In the genomic region with DNA sequence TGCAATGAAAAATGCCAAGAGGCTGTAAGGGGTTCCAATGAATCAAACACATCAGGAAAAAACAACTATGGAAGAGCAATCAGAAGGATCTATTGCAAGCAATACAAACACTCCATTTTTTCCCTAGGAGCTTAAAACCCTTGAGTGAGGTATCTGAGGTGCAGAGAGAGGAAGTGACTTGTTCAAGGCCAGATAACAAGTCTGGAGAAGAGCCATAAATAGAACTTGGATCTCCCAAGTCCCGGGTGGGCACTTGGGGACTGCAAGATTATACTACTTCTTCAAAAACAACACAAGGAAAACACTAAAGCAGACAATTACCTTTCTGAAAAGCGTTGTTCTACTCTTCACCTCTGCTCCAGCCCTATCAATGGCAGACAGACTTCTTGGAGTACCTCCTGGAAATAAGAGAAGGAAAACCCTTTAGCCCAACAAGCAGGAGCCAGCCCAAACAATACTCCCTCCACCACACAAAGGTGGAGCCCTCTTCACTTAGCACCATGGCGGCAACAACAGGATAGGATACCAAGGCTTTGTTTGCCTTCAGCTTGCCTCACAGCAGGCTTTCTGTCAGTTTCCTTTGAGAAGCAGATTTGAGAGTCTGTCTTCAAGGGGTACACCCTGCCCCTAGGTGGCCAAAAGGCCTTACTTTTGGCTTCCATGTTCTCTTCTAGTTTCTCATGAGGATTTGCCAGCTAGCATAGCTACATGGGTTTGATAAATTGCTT, we compare ENCODE assay signal across 22 cellular contexts. TPM values are rescaled to one million over a fixed set of nuclear protein-coding genes. Genes with fewer than 3 reads are reported as not detected.
DNase-seq lines count a peak whose midpoint lies in the region; ATAC-seq, FAIRE-seq and TF ChIP-seq lines count a peak whose summit lies in the region.
"Had no signal": no experiment of that assay in that cellular context is flagged by ENCODE, and none has a peak within 500 bp of the region (broad histone marks: within the 10 kb centered on the region; RNA-seq: fewer than 3 reads in every experiment).

No MANE protein-coding gene starts in this region.

- TF ChIP-seq CTCF in A549 (IDR thresholded peaks at IDR 0.05) (no peak), endothelial cell of umbilical vein (IDR thresholded peaks at IDR 0.05; ENCODE audit: extremely low read depth in 1 of 2, insufficient read depth in 1 of 2, low read depth in 1 of 2, low read length in 2 of 2) (no peak), testis (IDR thresholded peaks at IDR 0.05) (no peak)

- H3K36me3 ChIP-seq in H7 (replicated peaks; ENCODE audit: control insufficient read depth, insufficient read depth, low read length) (peaks cover 38% of the 10 kb centered on the region), endothelial cell of umbilical vein (ENCODE audit: control insufficient read depth in 2 of 2, extremely low read depth in 1 of 2, insufficient read depth in 2 of 2, low read length in 2 of 2) (peaks cover 0 to 6% of the 10 kb centered on the region in 2 experiments), testis (ENCODE audit: low read depth, missing control alignments) (no peaks in the 10 kb centered on the region)

- H3K4me3 ChIP-seq in A549 (no peak overlapping the region), H7 (ENCODE audit: insufficient read depth, low read depth, low read length) (no peak overlapping the region), endothelial cell of umbilical vein (replicated peaks in 1 of 3; ENCODE audit: insufficient read depth in 1 of 3, low read depth in 1 of 3, low read length in 3 of 3) (no peak overlapping the region), testis (no peak overlapping the region)
- H3K4me3 ChIP-seq: smooth muscle cell, thyroid gland had no signal

- intact Hi-C loops in endothelial cell of umbilical vein (cut with micrococcal nuclease) (loop anchor here (5.0 kb wide), 1 partner anchor 53 kb away; no protein-coding TSS in a partner anchor), testis (cut with DNase I; ENCODE audit: low total_unique reads) (no loop called here)

- CTCF ChIA-PET in A549 (lab: Yijun Ruan, JAX) (interaction anchor here (0.6 to 1.7 kb wide), 4 partner anchors 9 to 32 kb away, joined by 3 to 5 read pairs (median 4); no protein-coding TSS in a partner anchor), endothelial cell of umbilical vein (lab: Charles Lee) (interaction anchor here (1.4 to 2.0 kb wide), 2 partner anchors 34 to 60 kb away, joined by 3 to 7 read pairs; no protein-coding TSS in a partner anchor)

- H3K4me2 ChIP-seq in A549, result no peak overlapping the region
- H3K4me2 ChIP-seq in endothelial cell of umbilical vein (ENCODE audit: insufficient read depth, low read length), result no peak overlapping the region
- H3K4me2 ChIP-seq: smooth muscle cell had no signal

- H3K27me3 ChIP-seq in H7 (ENCODE audit: control insufficient read depth, insufficient read depth, low read length) (no peaks in the 10 kb centered on the region), endothelial cell of umbilical vein (ENCODE audit: control insufficient read depth in 2 of 2, insufficient read depth in 2 of 2, low read length in 2 of 2) (no peaks in the 10 kb centered on the region), testis (no peaks in the 10 kb centered on the region)
- H3K27me3 ChIP-seq: neutrophil, thyroid gland had no signal

- BruUV-seq in endothelial cell of umbilical vein (replicated peaks; lab: Mats Ljungman, UMichigan), result no TSS peak

- DNase-seq in A549 (ENCODE audit: low read depth in 1 of 2, low spot score in 1 of 2), result no peak
- DNase-seq in H7, result peak; percentile 70
- peak; percentile 8 for DNase-seq in NCI-H345 treated with DMSO at 0.1 percent for 48 hours (lab: John Stamatoyannopoulos, UW; ENCODE audit: unreplicated experiment)
- DNase-seq in endothelial cell of umbilical vein (ENCODE audit: low read depth, low spot score), result peak; percentile 29
- no peak for DNase-seq in glomerular visceral epithelial cell (ENCODE audit: extremely low spot score)
- no peak for DNase-seq in RKO (ENCODE audit: low spot score)
- no peak for DNase-seq in testis
- DNase-seq: activated gamma-delta T cell; amniotic stem cell; foreskin fibroblast; GOT3; islet precursor cell; NCI-H1694; NCI-H524; stimulated activated CD4-positive, alpha-beta T cell treated with anti-CD3 and anti-CD28 coated beads, Interleukin-4, amount 100 ng/mL, for 1 hour; stimulated activated naive CD4-positive, alpha-beta T cell treated with Interleukin-2 at 50 U/mL for 16 hours; T-helper 2 cell; thyroid gland had no signal

- peak; percentile 51 for FAIRE-seq in A549 (lab: Jason Lieb, UNC)
- peak; percentile 60 for FAIRE-seq in endothelial cell of umbilical vein (lab: Jason Lieb, UNC)

- no peak overlapping the region for H2AFZ ChIP-seq in endothelial cell of umbilical vein (ENCODE audit: low read depth, low read length)

- TF ChIP-seq RAD21 in A549 (conservative IDR thresholded peaks at IDR 0.05 in 1 of 2, IDR thresholded peaks at IDR 0.05 in 1 of 2), result no peak

- WGBS in A549 (ENCODE audit: missing lambda C conversion rate), result 88% methylated on average over 3 of the region's 3 CpGs
- 28 to 48% methylated on average over 2 to 3 of the region's 3 CpGs for WGBS in testis, 2 donors

- ATAC-seq in A549, result no peak
- ATAC-seq in HG03139 (IDR thresholded peaks at IDR 0.05; ENCODE audit: unreplicated experiment), result no peak

- H3K4me1 ChIP-seq in A549 (no peaks in the 10 kb centered on the region), endothelial cell of umbilical vein (ENCODE audit: control insufficient read depth, extremely low read depth, insufficient read depth, low read length) (peaks cover 4% of the 10 kb centered on the region), testis (no peaks in the 10 kb centered on the region)
- H3K4me1 ChIP-seq: thyroid gland had no signal

- no peak for TF ChIP-seq EP300 in A549 (IDR thresholded peaks at IDR 0.05)

- H3K9me3 ChIP-seq in A549 (no peaks in the 10 kb centered on the region), endothelial cell of umbilical vein (replicated peaks; ENCODE audit: control insufficient read depth, insufficient read depth, low read length) (no peaks in the 10 kb centered on the region), testis (no peaks in the 10 kb centered on the region)
- H3K9me3 ChIP-seq: neutrophil, thyroid gland had no signal

- POLR2A ChIA-PET in A549 (lab: Yijun Ruan, JAX), result no interaction called here
- POLR2A ChIA-PET in endothelial cell of umbilical vein (lab: Charles Lee), result no interaction called here

- no peaks in the 10 kb centered on the region for H3K79me2 ChIP-seq in endothelial cell of umbilical vein (ENCODE audit: control insufficient read depth, insufficient read depth, low read length)

- no peaks in the 10 kb centered on the region for H3K9me1 ChIP-seq in endothelial cell of umbilical vein (replicated peaks; ENCODE audit: control insufficient read depth, extremely low read depth, insufficient read depth, low read length)

- H3K27ac ChIP-seq in A549 (no peak overlapping the region), endothelial cell of umbilical vein (ENCODE audit: insufficient read depth, low read depth, low read length) (no peak overlapping the region), testis (no peak overlapping the region)
- H3K27ac ChIP-seq: C4-2B, neutrophil, thyroid gland had no signal

- H3K9ac ChIP-seq in endothelial cell of umbilical vein (replicated peaks; ENCODE audit: extremely low read depth, insufficient read depth, low read length), result no peak overlapping the region

- dilution Hi-C loops in endothelial cell of umbilical vein (cut with MboI; ENCODE audit: extremely low pct_ligation_motif_present, low sequenced_read_pairs), result no loop called here

- no peak for TF ChIP-seq POLR2A in A549 (IDR thresholded peaks at IDR 0.05; ENCODE audit: low read length)
- no peak for TF ChIP-seq POLR2A in endothelial cell of umbilical vein (IDR thresholded peaks at IDR 0.05; ENCODE audit: low read depth, low read length)
- no peak for TF ChIP-seq POLR2A in testis (IDR thresholded peaks at IDR 0.05)

- no peaks in the 10 kb centered on the region for H4K20me1 ChIP-seq in endothelial cell of umbilical vein (replicated peaks; ENCODE audit: control insufficient read depth, extremely low read depth, insufficient read depth, low read length)

RNA-seq across cellular contexts. Expression of a gene that starts 26.0 kb away (rescaled TPM):
- 76.9 and 103 TPM in 2 replicates for polyA plus RNA-seq in A549 (2011; rRNA removed)
- polyA plus RNA-seq in A549 (2012; cell fraction: cytosol; rRNA removed), result 63.7 and 67.6 TPM in 2 replicates
- polyA plus RNA-seq in A549 (2012; cell fraction: nucleus; rRNA removed), result 31.7 and 57.8 TPM in 2 replicates
- 84.3 to 90.2 TPM (median 86.8 TPM) in 3 replicates for polyA plus RNA-seq in A549 (2017; fragmentation: RNase III; extraction: RNeasy Plus Mini Kit Qiagen cat#74134 plus additional on column Dnase treatment)
- polyA minus RNA-seq in A549 (2011; rRNA and poly(A)+ RNA removed), result 38.4 and 42.2 TPM in 2 replicates
- 59.4 and 65.7 TPM in 2 replicates for total RNA-seq in H7 (2014; rRNA removed; shearing (Covaris generic))
- 29.7 and 30.6 TPM in 2 replicates for total RNA-seq in endothelial cell of umbilical vein
- 17.2 and 23.7 TPM in 2 replicates for polyA plus RNA-seq in endothelial cell of umbilical vein
- polyA plus RNA-seq in endothelial cell of umbilical vein (2011; cell fraction: cytosol; rRNA removed), result 24.7 and 29.3 TPM in 2 replicates
- 22.8 and 29.3 TPM in 2 replicates for polyA plus RNA-seq in endothelial cell of umbilical vein (2011; cell fraction: nucleus; rRNA removed)
- polyA plus RNA-seq in endothelial cell of umbilical vein (2012), result 40.2 and 40.8 TPM in 2 replicates
- polyA minus RNA-seq in endothelial cell of umbilical vein, result 20.1 and 23.0 TPM in 2 replicates
- 26.1 TPM for polyA minus RNA-seq in endothelial cell of umbilical vein (2011; cell fraction: cytosol; rRNA and poly(A)+ RNA removed)
- 5.7 and 7.1 TPM in 2 replicates for polyA minus RNA-seq in endothelial cell of umbilical vein (2011; cell fraction: nucleus; rRNA and poly(A)+ RNA removed)
- 10 to 100 TPM; 55.1 to 70.1 TPM for total RNA-seq in testis
- polyA plus RNA-seq in testis (ENCODE audit: insufficient read depth, low read depth, low replicate concordance), result 67.1 TPM

RNA-seq across cellular contexts. Expression of a gene that starts 29.3 kb away (rescaled TPM):
- polyA plus RNA-seq in A549 (2011; rRNA removed) (18.0 and 18.4 TPM in 2 replicates), A549 (2017; fragmentation: RNase III; extraction: RNeasy Plus Mini Kit Qiagen cat#74134 plus additional on column Dnase treatment) (16.0 to 17.0 TPM (median 16.8 TPM) in 3 replicates), endothelial cell of umbilical vein (31.6 and 31.9 TPM in 2 replicates), testis (ENCODE audit: insufficient read depth, low read depth, low replicate concordance) (10.2 TPM)
- 14.9 and 20.4 TPM in 2 replicates for polyA plus RNA-seq in A549 (2012; cell fraction: cytosol; rRNA removed)
- polyA plus RNA-seq in A549 (2012; cell fraction: nucleus; rRNA removed), result 20.2 and 21.8 TPM in 2 replicates
- polyA minus RNA-seq in A549 (2011; rRNA and poly(A)+ RNA removed), result 27.6 and 32.8 TPM in 2 replicates
- 3.7 and 4.3 TPM in 2 replicates for total RNA-seq in H7 (2014; rRNA removed; shearing (Covaris generic))
- total RNA-seq in endothelial cell of umbilical vein (32.9 and 33.4 TPM in 2 replicates), testis (1 to 10 TPM; 4.2 to 5.0 TPM)
- polyA plus RNA-seq in endothelial cell of umbilical vein (2011; cell fraction: cytosol; rRNA removed), result 28.5 and 29.1 TPM in 2 replicates
- polyA plus RNA-seq in endothelial cell of umbilical vein (2011; cell fraction: nucleus; rRNA removed), result 26.4 and 28.7 TPM in 2 replicates
- polyA plus RNA-seq in endothelial cell of umbilical vein (2012), result 30.7 and 30.8 TPM in 2 replicates
- 58.5 and 62.5 TPM in 2 replicates for polyA minus RNA-seq in endothelial cell of umbilical vein
- polyA minus RNA-seq in endothelial cell of umbilical vein (2011; cell fraction: cytosol; rRNA and poly(A)+ RNA removed), result 26.4 TPM
- polyA minus RNA-seq in endothelial cell of umbilical vein (2011; cell fraction: nucleus; rRNA and poly(A)+ RNA removed), result 12.4 and 14.0 TPM in 2 replicates

RNA-seq across cellular contexts. Expression of a gene that starts 32.1 kb away (rescaled TPM):
- polyA plus RNA-seq in A549 (2011; rRNA removed) (0.31 and 0.50 TPM in 2 replicates), A549 (2017; fragmentation: RNase III; extraction: RNeasy Plus Mini Kit Qiagen cat#74134 plus additional on column Dnase treatment) (0.09 to 0.32 TPM (median 0.12 TPM) in 3 replicates), endothelial cell of umbilical vein (1.3 and 1.6 TPM in 2 replicates), testis (ENCODE audit: insufficient read depth, low read depth, low replicate concordance) (1.3 TPM)
- 0.21 and 0.25 TPM in 2 replicates for polyA plus RNA-seq in A549 (2012; cell fraction: cytosol; rRNA removed)
- polyA plus RNA-seq in A549 (2012; cell fraction: nucleus; rRNA removed), result 0.22 TPM in 1 of 2 replicates, not detected in the other
- 0.74 TPM in 1 of 2 replicates, not detected in the other for polyA minus RNA-seq in A549 (2011; rRNA and poly(A)+ RNA removed)
- 0.81 TPM in 1 of 2 replicates, not detected in the other for total RNA-seq in H7 (2014; rRNA removed; shearing (Covaris generic))
- total RNA-seq in endothelial cell of umbilical vein (0.91 and 1.4 TPM in 2 replicates), testis (1 to 10 TPM; 1.4 to 1.7 TPM)
- polyA plus RNA-seq in endothelial cell of umbilical vein (2011; cell fraction: cytosol; rRNA removed), result 1.4 and 1.6 TPM in 2 replicates
- 0.40 and 0.62 TPM in 2 replicates for polyA plus RNA-seq in endothelial cell of umbilical vein (2011; cell fraction: nucleus; rRNA removed)
- polyA plus RNA-seq in endothelial cell of umbilical vein (2012), result 0.87 and 1.4 TPM in 2 replicates
- polyA minus RNA-seq in endothelial cell of umbilical vein, result 0.30 TPM in 1 of 2 replicates, not detected in the other
- not detected for polyA minus RNA-seq in endothelial cell of umbilical vein (2011; cell fraction: cytosol; rRNA and poly(A)+ RNA removed)
- polyA minus RNA-seq in endothelial cell of umbilical vein (2011; cell fraction: nucleus; rRNA and poly(A)+ RNA removed), result not detected in 2 replicates

Comparison
In these comparisons a context has a peak if more than half of its experiments do, and no peak if none do; other contexts are left out.
1. DNase-seq: peak in H7 (single experiment), NCI-H345 treated with DMSO at 0.1 percent for 48 hours (single experiment) and endothelial cell of umbilical vein (single experiment); none in A549 (0 of 2), glomerular visceral epithelial cell (single experiment), RKO (single experiment) and testis (single experiment).